9 cellular contexts compared by ENCODE assay signal in the genomic region with DNA sequence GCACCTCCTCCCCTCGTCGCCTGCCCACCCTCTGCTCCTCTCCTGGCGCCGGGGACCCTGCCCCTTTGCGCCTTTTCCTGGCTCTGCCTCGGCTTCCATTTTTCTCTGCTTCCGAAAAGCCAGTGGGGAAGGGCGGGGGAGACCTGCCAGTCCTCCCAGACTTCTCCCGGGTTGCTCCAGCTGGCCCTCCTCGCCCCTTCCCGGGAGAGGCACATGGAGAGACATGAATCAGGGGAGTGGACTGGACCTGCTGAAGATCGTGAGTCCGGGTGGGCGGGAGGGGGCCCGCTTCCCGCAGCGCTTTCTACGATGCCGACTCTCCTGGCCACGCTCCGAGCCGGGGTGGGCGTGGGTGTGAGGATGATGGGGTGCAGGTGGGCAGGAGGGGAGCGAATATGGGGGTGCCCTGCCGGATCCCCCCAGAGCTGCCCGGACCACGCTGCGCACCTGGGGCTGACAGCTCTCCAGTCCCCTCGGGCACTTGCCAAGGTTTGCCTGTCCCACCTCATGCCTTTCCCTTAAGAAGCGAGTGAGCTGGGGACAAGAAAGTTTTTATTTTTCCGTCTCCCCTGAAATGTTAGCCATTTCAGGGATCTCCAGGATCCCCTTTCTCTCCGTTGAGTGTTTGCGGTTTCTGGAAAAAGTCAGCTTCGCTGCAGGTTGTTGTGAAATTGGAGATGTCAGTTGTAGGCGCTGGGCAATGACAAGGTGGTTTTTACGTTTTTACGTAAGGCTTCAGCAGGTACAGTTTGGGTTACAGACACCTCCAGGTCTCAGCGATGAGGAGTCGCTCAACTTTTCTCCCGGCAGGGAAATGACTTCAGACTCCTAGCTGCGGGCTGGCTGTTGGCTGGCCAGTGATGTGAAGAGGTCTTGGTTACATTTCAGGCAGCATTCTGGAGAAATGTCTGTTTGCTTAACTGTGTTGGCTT. TPM values are rescaled to one million over a fixed set of nuclear protein-coding genes. Genes with fewer than 3 reads are reported as not detected.
DNase-seq lines count a peak whose midpoint lies in the region; ATAC-seq and TF ChIP-seq lines count a peak whose summit lies in the region.
"Had no signal": no experiment of that assay in that cellular context is flagged by ENCODE, and none has a peak within 500 bp of the region (broad histone marks: within the 10 kb centered on the region; RNA-seq: fewer than 3 reads in every experiment).

No MANE protein-coding gene starts in this region.

- DNase-seq in G401 (ENCODE audit: low spot score) (peak; percentile 72), adipocyte (ENCODE audit: low read depth) (peak; percentile 42), right atrium auricular region (ENCODE audit: low spot score) (no peak), putamen (ENCODE audit: low spot score) (peak; percentile 22), D341Med (ENCODE audit: low spot score) (no peak)
- no peak for DNase-seq in activated effector memory CD4-positive, alpha-beta T cell treated with anti-CD3 and anti-CD28 coated beads, Interleukin-2, amount 50 U/mL, for 16 hours

- TF ChIP-seq CTCF in right atrium auricular region (IDR thresholded peaks at IDR 0.05) = no peak

- H3K36me3 ChIP-seq in adipocyte (ENCODE audit: control insufficient read depth, insufficient read depth, low read length, severe bottlenecking) (no peaks in the 10 kb centered on the region), right atrium auricular region (no peaks in the 10 kb centered on the region)

- H3K27ac ChIP-seq in right atrium auricular region = peak overlapping the region; percentile 85 to 88

- ATAC-seq in GM18517 (IDR thresholded peaks at IDR 0.05; ENCODE audit: unreplicated experiment) = no peak
- no peak for ATAC-seq in GM18873 (IDR thresholded peaks at IDR 0.05; ENCODE audit: low FRiP score, unreplicated experiment)

- in situ Hi-C loops in G401 (cut with HindIII; ENCODE audit: low sequenced_read_pairs) = no loop called here

- H3K9me3 ChIP-seq in adipocyte (ENCODE audit: control insufficient read depth, low read length) (no peaks in the 10 kb centered on the region), right atrium auricular region (no peaks in the 10 kb centered on the region)

- H3K27me3 ChIP-seq in adipocyte (replicated peaks; ENCODE audit: control insufficient read depth, insufficient read depth, low read length) (no peaks in the 10 kb centered on the region), right atrium auricular region (no peaks in the 10 kb centered on the region)

- H3K4me3 ChIP-seq in adipocyte (ENCODE audit: low read length) = peak overlapping the region; percentile 88
- peak overlapping the region; percentile 62 to 67 for H3K4me3 ChIP-seq in right atrium auricular region

- H3K4me1 ChIP-seq in adipocyte (ENCODE audit: control insufficient read depth, insufficient read depth, low read length) (peaks cover 21% of the 10 kb centered on the region), right atrium auricular region (peaks cover 0 to 14% of the 10 kb centered on the region in 2 donors)

- peak overlapping the region; percentile 87 for H3K9ac ChIP-seq in adipocyte (ENCODE audit: low read length)

RNA-seq across cellular contexts. Expression of gene CACNB2, which starts 1.0 kb away (rescaled TPM):
- total RNA-seq in G401 (2014; rRNA removed; shearing (Covaris generic)) = not detected in 2 replicates
- 10 to 100 TPM; 19.0 to 20.6 TPM for total RNA-seq in right atrium auricular region
- total RNA-seq: activated naive CD8-positive, alpha-beta T cell treated with anti-CD3 and anti-CD28 coated beads, Interleukin-2, amount 10 ng/mL, durations not matched to agents 7 days and 5 days had no signal

Comparison
In these comparisons a context has a peak if more than half of its experiments do, and no peak if none do; other contexts are left out.
1. DNase-seq: peak in G401 (single experiment), adipocyte (single experiment) and putamen (single experiment); none in right atrium auricular region (single experiment), D341Med (single experiment) and activated effector memory CD4-positive, alpha-beta T cell treated with anti-CD3 and anti-CD28 coated beads, Interleukin-2, amount 50 U/mL, for 16 hours (single experiment).
2. RNA of gene CACNB2, which starts 1.0 kb away (total RNA-seq): 19.0 to 20.6 TPM in right atrium auricular region; not detected in G401; every median in the first group is over 10 times any median in the second.